Comparison of ENCODE assay signal across 11 cellular contexts in genomic region chr2:134178109-134178877, GRCh38.
A peak's percentile ranks its signal among the peaks of the same experiment; 100 is the strongest.
DNase-seq lines count a peak whose midpoint lies in the region; ATAC-seq and TF ChIP-seq lines count a peak whose summit lies in the region.
"Had no signal": no experiment of that assay in that cellular context is flagged by ENCODE, and none has a peak within 500 bp of the region (broad histone marks: within the 10 kb centered on the region; RNA-seq: fewer than 3 reads in every experiment).

No MANE protein-coding gene starts in this region.

- TF ChIP-seq CTCF in CD8-positive, alpha-beta T cell (IDR thresholded peaks at IDR 0.05), result no peak
- TF ChIP-seq CTCF in choroid plexus epithelial cell (conservative IDR thresholded peaks at IDR 0.05; ENCODE audit: low read depth, low read length) (no peak), tibial artery (IDR thresholded peaks at IDR 0.05) (no peak)

- H3K27ac ChIP-seq in CD8-positive, alpha-beta T cell (ENCODE audit: low read depth, low read length), result no peak overlapping the region
- no peak overlapping the region for H3K27ac ChIP-seq in tibial artery

- H3K36me3 Mint-ChIP-seq in CD8-positive, alpha-beta T cell, result peaks cover 3% of the 10 kb centered on the region

- no peaks in the 10 kb centered on the region for H3K9me3 Mint-ChIP-seq in CD8-positive, alpha-beta T cell
- H3K9me3 Mint-ChIP-seq: nephron progenitor cell had no signal

- H3K27me3 ChIP-seq in CD8-positive, alpha-beta T cell (ENCODE audit: insufficient read depth, low read length), result no peaks in the 10 kb centered on the region
- H3K27me3 ChIP-seq in tibial artery, result no peaks in the 10 kb centered on the region

- DNase-seq in CD8-positive, alpha-beta T cell, result no peak
- DNase-seq in choroid plexus epithelial cell (ENCODE audit: low read depth) (peak; percentile 24), germinal center (ENCODE audit: low spot score) (no peak), tibial artery (no peak), left cardiac atrium (no peak), GF-D8 (lab: John Stamatoyannopoulos, UW) (no peak)
- DNase-seq: activated gamma-delta T cell treated with Interleukin-2 at 50 U/mL for 16 hours, nephron progenitor cell had no signal

- H3K4me3 ChIP-seq in CD8-positive, alpha-beta T cell (ENCODE audit: low read depth, low read length), result no peak overlapping the region
- H3K4me3 ChIP-seq in choroid plexus epithelial cell (ENCODE audit: low read depth, low read length) (no peak overlapping the region), tibial artery (no peak overlapping the region)

- H3K4me1 ChIP-seq in CD8-positive, alpha-beta T cell (ENCODE audit: insufficient read depth, low read length), result peaks cover 57% of the 10 kb centered on the region
- H3K4me1 ChIP-seq in tibial artery, result peaks cover 0 to 42% (median 9%) of the 10 kb centered on the region in 4 donors

- peak overlapping the region; percentile 82 for H3K27ac Mint-ChIP-seq in CD8-positive, alpha-beta T cell
- H3K27ac Mint-ChIP-seq: nephron progenitor cell had no signal

- peaks cover 91% of the 10 kb centered on the region for H3K4me1 Mint-ChIP-seq in CD8-positive, alpha-beta T cell (ENCODE audit: low read depth)

- no peaks in the 10 kb centered on the region for H3K27me3 Mint-ChIP-seq in CD8-positive, alpha-beta T cell (ENCODE audit: low read depth)

- H3K36me3 ChIP-seq in CD8-positive, alpha-beta T cell (ENCODE audit: insufficient read depth, low read length), result no peaks in the 10 kb centered on the region
- H3K36me3 ChIP-seq in tibial artery, result no peaks in the 10 kb centered on the region

- intact Hi-C loops in CD8-positive, alpha-beta T cell (cut with DNase I, micrococcal nuclease), result no loop called here
- intact Hi-C loops in tibial artery (cut with DNase I; ENCODE audit: low total_unique reads) (no loop called here), left cardiac atrium (cut with DNase I) (no loop called here)

- CTCF ChIA-PET in CD8-positive, alpha-beta T cell (lab: Charles Lee), result interaction anchor here (1.0 to 1.1 kb wide), 3 partner anchors 11 to 67 kb away, joined by 3 to 4 read pairs (median 3); no protein-coding TSS in a partner anchor

- no peaks in the 10 kb centered on the region for H3K9me3 ChIP-seq in CD8-positive, alpha-beta T cell (ENCODE audit: low read length)
- no peaks in the 10 kb centered on the region for H3K9me3 ChIP-seq in tibial artery

- ATAC-seq in CD8-positive, alpha-beta T cell, result peak; percentile 50
- ATAC-seq in GM19438 (IDR thresholded peaks at IDR 0.05; ENCODE audit: low read depth, unreplicated experiment) (peak; percentile 57), HG03432 (IDR thresholded peaks at IDR 0.05; ENCODE audit: unreplicated experiment) (peak; percentile 69), left cardiac atrium (no peak)
- ATAC-seq: HCT116 had no signal

- POLR2A ChIA-PET in CD8-positive, alpha-beta T cell (lab: Charles Lee), result interaction anchor here (0.7 to 0.8 kb wide), 2 partner anchors 60 to 1366 kb away, joined by 3 to 4 read pairs; no protein-coding TSS in a partner anchor

- no peak overlapping the region for H3K4me3 Mint-ChIP-seq in CD8-positive, alpha-beta T cell
- H3K4me3 Mint-ChIP-seq: nephron progenitor cell had no signal

Comparison
In these comparisons a context has a peak if more than half of its experiments do, and no peak if none do; other contexts are left out.
1. ATAC-seq: peak in CD8-positive, alpha-beta T cell (single experiment), GM19438 (single experiment) and HG03432 (single experiment); none in left cardiac atrium (0 of 2).